In the genomic region with DNA sequence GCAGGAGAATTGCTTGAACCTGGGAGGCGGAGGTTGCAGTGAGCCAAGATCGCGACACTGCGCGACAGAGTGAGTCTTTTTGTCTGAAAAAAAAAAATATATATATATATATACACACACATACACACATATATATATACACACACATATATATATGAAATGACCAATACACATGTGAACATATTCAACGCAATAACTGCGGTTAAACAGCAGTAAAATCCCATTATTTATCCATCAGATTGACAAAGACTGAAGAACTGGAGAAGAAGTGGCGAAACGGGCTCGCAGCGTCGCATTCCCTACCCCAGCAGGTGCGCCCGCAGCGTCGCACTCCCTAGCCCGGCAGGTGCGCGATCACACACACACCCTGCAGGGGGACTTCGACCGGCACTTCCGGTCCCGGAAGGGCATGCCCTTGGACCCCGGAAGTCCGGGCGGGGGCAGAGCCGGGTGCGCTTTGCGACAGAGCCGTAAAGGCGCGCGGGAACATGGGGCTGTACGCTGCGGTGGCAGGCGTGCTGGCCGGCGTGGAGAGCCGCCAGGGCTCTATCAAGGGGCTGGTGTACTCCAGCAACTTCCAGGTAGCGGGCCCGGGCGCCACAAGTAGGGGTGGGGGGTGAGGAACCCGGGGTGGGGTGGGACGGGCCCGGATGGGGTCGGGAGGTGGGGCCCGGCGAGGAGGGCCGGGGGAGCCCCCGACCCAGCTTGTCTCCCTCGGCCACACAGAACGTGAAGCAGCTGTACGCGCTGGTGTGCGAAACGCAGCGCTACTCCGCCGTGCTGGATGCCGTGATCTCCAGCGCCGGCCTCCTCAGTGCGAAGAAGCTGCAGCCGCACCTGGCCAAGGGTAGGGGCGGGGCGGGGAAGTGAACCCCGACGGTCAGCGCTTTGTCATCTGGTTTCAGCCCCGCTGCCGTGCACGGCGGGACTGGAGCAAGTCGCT, we compare ENCODE assay signal across 7 cellular contexts. TPM values are rescaled to one million over a fixed set of nuclear protein-coding genes. Genes with fewer than 3 reads are reported as not detected.
DNase-seq lines count a peak whose midpoint lies in the region; ATAC-seq and TF ChIP-seq lines count a peak whose summit lies in the region.
"Not testable (repeated sequence)": the region's sequence is repeated elsewhere in the genome, so short reads cannot be mapped to it uniquely, and the experiment has no call there.

No MANE protein-coding gene starts in this region.

- not testable (repeated sequence) for DNase-seq in SK-N-MC (ENCODE audit: low read depth, low spot score); astrocyte of the cerebellum (ENCODE audit: low read depth); cardiac muscle cell (ENCODE audit: low read depth in 1 of 2, low spot score in 1 of 2)
- DNase-seq in ovary, result peak in 2 of 5 donors; percentile 28 to 42

- ATAC-seq in GM18873 (IDR thresholded peaks at IDR 0.05; ENCODE audit: low FRiP score, unreplicated experiment) (peak; percentile 88), GM21825 (IDR thresholded peaks at IDR 0.05; ENCODE audit: unreplicated experiment) (peak; percentile 90), HG03139 (IDR thresholded peaks at IDR 0.05; ENCODE audit: unreplicated experiment) (peak; percentile 88)

- not testable (repeated sequence) for H3K27me3 ChIP-seq in cardiac muscle cell, ovary

- H3K27ac ChIP-seq in SK-N-MC, cardiac muscle cell, ovary: not testable (repeated sequence)

- intact Hi-C loops in ovary (cut with DNase I), result not testable (repeated sequence)

- H3K9ac ChIP-seq in SK-N-MC (ENCODE audit: insufficient read length), result not testable (repeated sequence)

- not testable (repeated sequence) for H3K4me1 ChIP-seq in cardiac muscle cell (ENCODE audit: low read depth); ovary (ENCODE audit: insufficient read depth)

- not testable (repeated sequence) for H3K9me3 ChIP-seq in SK-N-MC (ENCODE audit: low read depth, low read length); cardiac muscle cell (ENCODE audit: low read depth); ovary

- in situ Hi-C loops in astrocyte of the cerebellum (cut with HindIII; ENCODE audit: low sequenced_read_pairs), result not testable (repeated sequence)

- H3K36me3 ChIP-seq in SK-N-MC (ENCODE audit: insufficient read depth, low read length); cardiac muscle cell; ovary: not testable (repeated sequence)

- not testable (repeated sequence) for TF ChIP-seq EP300 in ovary (IDR thresholded peaks at IDR 0.05)

- WGBS in ovary, 3 donors, result 20 to 39% (median 21%) methylated on average over 3 to 17 of the region's 74 CpGs

- H3K4me3 ChIP-seq in SK-N-MC, result peak overlapping the region; percentile 42; the same call in 1 of the 2 replicates
- peak overlapping the region; percentile 28 for H3K4me3 ChIP-seq in astrocyte of the cerebellum (ENCODE audit: low read depth, low read length)
- peak overlapping the region; percentile 32 for H3K4me3 ChIP-seq in cardiac muscle cell
- H3K4me3 ChIP-seq in ovary, result peak overlapping the region; percentile 29

- not testable (repeated sequence) for TF ChIP-seq POLR2A in ovary (IDR thresholded peaks at IDR 0.05)

- not testable (repeated sequence) for TF ChIP-seq CTCF in astrocyte of the cerebellum (IDR thresholded peaks at IDR 0.05; ENCODE audit: low read depth, low read length, missing control alignments); cardiac muscle cell (IDR thresholded peaks at IDR 0.05; ENCODE audit: low read depth, low read length); ovary (IDR thresholded peaks at IDR 0.05)

RNA-seq across cellular contexts. Expression of a gene that starts 14.7 kb away (rescaled TPM):
- total RNA-seq in cardiac muscle cell (6.6 and 10.3 TPM in 2 replicates), ovary (10 to 100 TPM in 1 of 7 donors, 1 to 10 TPM in 6; 3.1 to 11.3 (median 4.0) TPM)
- polyA plus RNA-seq in cardiac muscle cell (10.9 and 11.2 TPM in 2 replicates), ovary (1 to 10 TPM; 1.2 to 2.8 TPM)
